ENCODE assay signal across 8 cellular contexts in genomic region chr10:88386204-88386877, GRCh38.
A peak's percentile ranks its signal among the peaks of the same experiment; 100 is the strongest.
DNase-seq lines count a peak whose midpoint lies in the region; ATAC-seq and TF ChIP-seq lines count a peak whose summit lies in the region.

No MANE protein-coding gene starts in this region.

- no peak for TF ChIP-seq CTCF in gastroesophageal sphincter (IDR thresholded peaks at IDR 0.05)

- H3K36me3 ChIP-seq in gastroesophageal sphincter (no peaks in the 10 kb centered on the region), subcutaneous abdominal adipose tissue (ENCODE audit: control insufficient read depth in 5 of 5, insufficient read depth in 5 of 5, low read length in 5 of 5) (no peaks in the 10 kb centered on the region)

- H3K9ac ChIP-seq in subcutaneous abdominal adipose tissue (ENCODE audit: low read length in 5 of 5): peak overlapping the region in 3 of 5 donors; percentile 17 to 44 (median 43)

- H3K27me3 ChIP-seq in gastroesophageal sphincter (no peaks in the 10 kb centered on the region), subcutaneous abdominal adipose tissue (ENCODE audit: control insufficient read depth in 5 of 5, insufficient read depth in 4 of 5, low read length in 5 of 5) (no peaks in the 10 kb centered on the region)

- peak; percentile 16 for ATAC-seq in GM18858 (IDR thresholded peaks at IDR 0.05; ENCODE audit: unreplicated experiment)
- ATAC-seq in HG02759 (IDR thresholded peaks at IDR 0.05; ENCODE audit: unreplicated experiment): peak; percentile 43
- ATAC-seq in gastroesophageal sphincter: no peak

- DNase-seq in OCI-M1 (lab: John Stamatoyannopoulos, UW) (peak; percentile 57), NCI-H2171 treated with DMSO at 0.1 percent for 48 hours (lab: John Stamatoyannopoulos, UW) (no peak), SKM-1 treated with dmso at 0.1 percent for 144 hours (lab: John Stamatoyannopoulos, UW; ENCODE audit: unreplicated experiment) (no peak), dedifferentiated amniotic fluid mesenchymal stem cell (ENCODE audit: extremely low spot score) (no peak)

- TF ChIP-seq EP300 in gastroesophageal sphincter (IDR thresholded peaks at IDR 0.05): no peak

- H3K4me1 ChIP-seq in gastroesophageal sphincter (peaks cover 10 to 45% (median 11%) of the 10 kb centered on the region in 3 donors), subcutaneous abdominal adipose tissue (ENCODE audit: control insufficient read depth in 5 of 5, insufficient read depth in 5 of 5, low read length in 5 of 5) (peaks cover 0 to 28% (median 26%) of the 10 kb centered on the region in 5 donors)

- H3K9me3 ChIP-seq in gastroesophageal sphincter: no peaks in the 10 kb centered on the region
- H3K9me3 ChIP-seq in subcutaneous abdominal adipose tissue (ENCODE audit: control insufficient read depth in 5 of 5, low read length in 5 of 5): no peaks in the 10 kb centered on the region

- WGBS in gastroesophageal sphincter (ENCODE audit: low coverage in 1 of 2), 2 donors: 4 to 14% methylated on average over 3 of the region's 3 CpGs

- H3K4me3 ChIP-seq in gastroesophageal sphincter: peak overlapping the region; percentile 21 to 29
- peak overlapping the region in 3 of 5 donors; percentile 41 to 60 (median 50) for H3K4me3 ChIP-seq in subcutaneous abdominal adipose tissue (ENCODE audit: low read depth in 1 of 5, low read length in 5 of 5)

- TF ChIP-seq POLR2A in gastroesophageal sphincter (IDR thresholded peaks at IDR 0.05): no peak

- H3K27ac ChIP-seq in gastroesophageal sphincter (peak overlapping the region; percentile 44 to 59 (median 54)), subcutaneous abdominal adipose tissue (ENCODE audit: low read depth, low read length) (peak overlapping the region; percentile 74)
